ENCODE assay signal across 33 cellular contexts in the genomic region with DNA sequence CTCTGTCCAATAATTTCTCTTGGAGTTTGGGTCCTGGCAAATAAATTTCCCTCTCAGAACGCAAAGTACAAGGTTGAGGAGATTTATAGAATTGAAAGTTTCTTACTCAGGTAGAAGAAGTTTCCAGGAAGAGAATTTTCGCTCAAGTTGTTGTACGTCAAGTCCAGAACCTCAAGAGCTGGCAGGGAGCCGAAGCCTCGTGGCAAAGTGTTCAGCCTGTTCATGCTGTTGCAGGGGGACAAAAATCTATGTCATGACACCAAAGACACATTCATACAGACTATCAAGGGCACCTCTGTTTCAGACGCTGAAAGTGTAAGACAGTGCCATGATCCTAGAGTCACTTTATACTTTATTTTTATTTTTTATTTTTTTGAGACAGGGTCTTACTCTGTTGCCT.
"Had no signal": no experiment of that assay in that cellular context is flagged by ENCODE, and none has a peak within 500 bp of the region (broad histone marks: within the 10 kb centered on the region; RNA-seq: fewer than 3 reads in every experiment).

No MANE protein-coding gene starts in this region.

- H3K4me1 ChIP-seq: adrenal gland, body of pancreas, breast epithelium had no signal

- ATAC-seq: activated CD8-positive, alpha-beta T cell treated with anti-CD3 and anti-CD28 coated beads for 36 hours; activated naive CD4-positive, alpha-beta T cell treated with anti-CD3 and anti-CD28 coated beads, Interleukin-2, amount 50 U/mL, for 72 hours; activated T-cell treated with anti-CD3 and anti-CD28 coated beads, Interleukin-2, amount 50 U/mL, for 4 hours; activated T-cell treated with anti-CD3 and anti-CD28 coated beads, Interleukin-2, amount 50 U/mL, for 72 hours; activated T-helper 17 cell treated with anti-CD3 and anti-CD28 coated beads, Interleukin-2, amount 50 U/mL, for 72 hours; body of pancreas had no signal

- H3K9me3 ChIP-seq: adrenal gland, body of pancreas, breast epithelium had no signal

- DNase-seq: activated B cell treated with CpG ODN at 0.5 μM for 24 hours; activated CD4-positive, alpha-beta memory T cell treated with anti-CD3 and anti-CD28 coated beads for 36 hours; activated CD4-positive, alpha-beta T cell treated with anti-CD3 and anti-CD28 coated beads for 4 hours; activated CD4-positive, alpha-beta T cell treated with anti-CD3 and anti-CD28 coated beads, Interleukin-2, amount 10 ng/mL, durations not matched to agents 24 days and 14 days; activated CD4-positive, alpha-beta T cell treated with anti-CD3 and anti-CD28 coated beads, Interleukin-2, amount 50 U/mL, for 1 hour; activated CD4-positive, alpha-beta T cell treated with anti-CD3 and anti-CD28 coated beads, Interleukin-2, amount 50 U/mL, for 4 hours; activated CD4-positive, CD25-positive, alpha-beta regulatory T cell treated with anti-CD3 and anti-CD28 coated beads, Interleukin-2, amount 50 U/mL, for 72 hours; activated CD8-positive, alpha-beta memory T cell treated with anti-CD3 and anti-CD28 coated beads, Interleukin-2, amount 50 U/mL, for 4 hours; activated CD8-positive, alpha-beta T cell treated with anti-CD3 and anti-CD28 coated beads for 36 hours; activated effector memory CD4-positive, alpha-beta T cell treated with anti-CD3 and anti-CD28 coated beads, Interleukin-2, amount 50 U/mL, for 16 hours; activated gamma-delta T cell treated with Interleukin-2 at 50 U/mL for 16 hours; activated naive CD4-positive, alpha-beta T cell; activated naive CD4-positive, alpha-beta T cell treated with anti-CD3 and anti-CD28 coated beads for 36 hours; activated naive CD4-positive, alpha-beta T cell treated with anti-CD3 and anti-CD28 coated beads, Interleukin-2, amount 50 U/mL, for 16 hours; activated naive CD8-positive, alpha-beta T cell treated with anti-CD3 and anti-CD28 coated beads for 36 hours; activated T-cell treated with anti-CD3 and anti-CD28 coated beads for 4 hours; activated T-cell treated with anti-CD3 and anti-CD28 coated beads, Interleukin-2, amount 50 U/mL, for 1 hour; activated T-cell treated with anti-CD3 and anti-CD28 coated beads, Interleukin-2, amount 50 U/mL, for 4 hours; activated T-cell treated with anti-CD3 and anti-CD28 coated beads, Interleukin-2, amount 50 U/mL, for 72 hours; adrenal gland; amniotic stem cell; aorta; body of pancreas; brain microvascular endothelial cell; caudate nucleus; cerebellar nuclear complex; T-helper 1 cell; T-helper 2 cell; T-helper 9 cell had no signal

- H3K36me3 ChIP-seq: breast epithelium had no signal

- H3K4me3 ChIP-seq: adrenal gland, body of pancreas, breast epithelium had no signal

- H3K27me3 ChIP-seq: adrenal gland, body of pancreas, brain microvascular endothelial cell, breast epithelium had no signal

- H3K27ac ChIP-seq: adrenal gland, body of pancreas, brain microvascular endothelial cell, breast epithelium, VCaP had no signal
